Comparison of ENCODE assay signal across 1 cellular context in the genomic region with DNA sequence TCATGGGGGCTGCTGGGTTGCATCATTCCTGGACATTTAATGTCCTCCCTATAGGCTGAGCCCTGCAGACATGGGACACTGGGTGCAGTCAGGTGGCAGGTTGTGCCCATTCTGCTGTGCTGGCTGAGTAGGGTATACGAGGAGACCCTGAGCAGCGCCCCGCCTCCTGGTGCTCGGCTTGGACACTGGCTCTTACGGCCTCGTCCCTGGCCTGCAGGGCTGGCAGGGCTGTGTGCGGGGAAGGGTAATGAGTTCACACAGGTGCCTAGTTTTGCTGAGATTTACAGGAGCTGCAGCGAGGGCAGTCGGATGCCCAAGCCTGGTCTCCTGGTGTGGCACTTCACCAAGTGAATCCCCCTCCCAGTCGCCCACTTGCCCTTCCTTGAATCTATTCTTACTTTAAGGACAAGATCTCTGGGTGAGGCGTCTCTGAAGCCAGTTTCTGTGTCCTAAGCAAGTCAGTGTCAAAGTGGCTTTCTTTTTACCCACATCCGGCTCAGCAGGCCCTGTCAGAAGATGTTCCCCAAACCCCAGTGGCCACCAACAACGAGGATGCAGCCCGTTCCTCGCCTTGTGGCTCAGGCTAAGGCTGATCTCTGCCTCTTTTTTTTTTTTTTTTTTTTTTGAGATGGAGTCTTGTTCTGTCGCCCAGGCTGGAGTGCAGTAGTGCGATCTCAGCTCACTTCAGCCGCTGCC.
TF ChIP-seq lines count a peak whose summit lies in the region.

No MANE protein-coding gene starts in this region.

TF ChIP-seq in K562, 482 proteins besides CTCF, POLR2A, EP300 and RAD21 (continued from another document):
- TF ChIP-seq, protein P1, sequence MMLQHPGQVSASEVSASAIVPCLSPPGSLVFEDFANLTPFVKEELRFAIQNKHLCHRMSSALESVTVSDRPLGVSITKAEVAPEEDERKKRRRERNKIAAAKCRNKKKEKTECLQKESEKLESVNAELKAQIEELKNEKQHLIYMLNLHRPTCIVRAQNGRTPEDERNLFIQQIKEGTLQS (IDR thresholded peaks at IDR 0.05) = peak; percentile 37; the same call in 1 of the 2 replicates
- TF ChIP-seq, protein P1 (CRISPR knock-in tag; conservative IDR thresholded peaks at IDR 0.05) = no peak
